31 cellular contexts compared by ENCODE assay signal in the genomic region with DNA sequence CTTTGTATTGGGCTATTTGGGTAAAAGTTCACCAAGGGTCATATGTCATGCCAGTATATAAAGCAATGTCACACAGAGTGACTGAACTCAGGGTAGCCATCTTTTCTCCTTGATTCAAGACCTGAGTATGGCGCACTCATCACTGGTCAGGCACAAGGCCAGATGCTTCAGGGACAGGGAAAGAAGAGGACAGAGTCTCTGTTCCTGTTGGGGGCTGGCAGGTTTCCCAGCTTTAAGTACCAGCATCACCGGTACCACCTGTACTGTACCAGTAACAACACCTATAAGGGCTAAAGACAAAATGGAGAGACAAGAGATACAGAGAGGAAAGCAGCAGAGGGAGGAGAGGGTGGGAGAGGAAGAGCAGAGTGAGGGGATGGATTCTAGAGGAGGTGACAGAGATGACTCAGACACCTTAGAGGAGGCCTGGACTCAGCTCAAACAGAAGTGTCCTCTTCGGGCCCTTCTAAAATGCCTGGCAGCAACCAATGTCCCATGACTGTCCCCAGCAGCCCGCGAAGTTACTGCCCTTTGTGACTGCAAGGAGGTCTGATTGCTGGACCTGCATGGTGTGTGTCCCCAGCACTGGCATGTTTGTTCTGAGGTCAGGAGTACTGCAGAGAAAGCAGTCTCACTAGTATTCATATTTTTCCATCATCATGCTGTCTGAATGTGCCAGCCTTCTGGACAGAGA.
A peak's percentile ranks its signal among the peaks of the same experiment; 100 is the strongest.
DNase-seq lines count a peak whose midpoint lies in the region; TF ChIP-seq lines count a peak whose summit lies in the region.
"Had no signal": no experiment of that assay in that cellular context is flagged by ENCODE, and none has a peak within 500 bp of the region (broad histone marks: within the 10 kb centered on the region; RNA-seq: fewer than 3 reads in every experiment).

No MANE protein-coding gene starts in this region.

- TF ChIP-seq CTCF in HEK293 (tag by site-specific recombination; IDR thresholded peaks at IDR 0.05) = no peak
- no peak for TF ChIP-seq CTCF in chondrocyte (IDR thresholded peaks at IDR 0.05)
- TF ChIP-seq CTCF in progenitor cell of endocrine pancreas (IDR thresholded peaks at IDR 0.05; ENCODE audit: unreplicated experiment) = no peak
- TF ChIP-seq CTCF in dorsolateral prefrontal cortex (IDR thresholded peaks at IDR 0.05 in 54 of 56, conservative IDR thresholded peaks at IDR 0.05 in 2 of 56; ENCODE audit: low read depth in 1 of 56, partially characterized antibody in 56 of 56) = no peak

- CTCF ChIA-PET in HEK293 (lab: Yijun Ruan, JAX) = interaction anchor here (0.6 to 4.4 kb wide), 10 partner anchors 17 to 326 kb away, joined by 3 to 23 read pairs (median 4); no protein-coding TSS in a partner anchor

- H3K27ac ChIP-seq in HEK293 (ENCODE audit: extremely low read depth, low read depth, low read length) = no peak overlapping the region
- H3K27ac ChIP-seq in dorsolateral prefrontal cortex = no peak overlapping the region
- H3K27ac ChIP-seq: BLaER1, colonic mucosa, HL-60, prostate gland, VCaP had no signal

- H3K27me3 ChIP-seq in dorsolateral prefrontal cortex = no peaks in the 10 kb centered on the region
- H3K27me3 ChIP-seq: BLaER1, colonic mucosa had no signal

- DNase-seq in NCI-H2029 (lab: John Stamatoyannopoulos, UW) (peak; percentile 57), chondrocyte (ENCODE audit: low spot score) (no peak), progenitor cell of endocrine pancreas (ENCODE audit: low spot score, unreplicated experiment) (no peak), dorsolateral prefrontal cortex (no peak), NCI-H128 (lab: John Stamatoyannopoulos, UW; ENCODE audit: unreplicated experiment) (no peak)
- DNase-seq in stimulated activated naive CD4-positive, alpha-beta T cell (lab: John Stamatoyannopoulos, UW) = no peak
- DNase-seq: activated CD4-positive, alpha-beta T cell treated with anti-CD3 and anti-CD28 coated beads for 4 hours; amygdala; colonic mucosa; DMS53; effector CD8-positive, alpha-beta T cell; erythroblast; glutamatergic neuron; H7; KG1; midbrain; naive B cell; NCI-H1694 treated with DMSO at 0.1 percent for 48 hours; NCI-H526; SHP77 treated with DMSO at 0.1 percent for 48 hours; stimulated activated CD8-positive, alpha-beta memory T cell treated with anti-CD3 and anti-CD28 coated beads, Interleukin-4, amount 100 ng/mL, for 48 hours; stimulated activated naive CD8-positive, alpha-beta T cell treated with anti-CD3 and anti-CD28 coated beads, Interleukin-15, amount 100 ng/mL, for 72 hours; SW 1271; T-helper 9 cell had no signal

- H3K9me3 Mint-ChIP-seq in chondrocyte (ENCODE audit: low read depth) (no peaks in the 10 kb centered on the region), progenitor cell of endocrine pancreas (ENCODE audit: low read depth) (no peaks in the 10 kb centered on the region)
- H3K9me3 Mint-ChIP-seq: activated naive CD4-positive, alpha-beta T cell treated with anti-CD3 and anti-CD28 coated beads, Interleukin-2, amount 50 U/mL, for 72 hours; activated T-helper 2 cell treated with anti-CD3 and anti-CD28 coated beads, Interferon-gamma antibody, Interleukin-2, Interleukin-4, amounts not matched to agents 10 μg/mL and 5 μg/mL and 100 μg/mL, durations not matched to agents 14 hours and 24 hours and 36 hours; stimulated activated naive CD8-positive, alpha-beta T cell treated with anti-CD3 and anti-CD28 coated beads, Interleukin-15, amount 100 ng/mL, for 72 hours had no signal

- peaks cover 37% of the 10 kb centered on the region for H3K4me1 Mint-ChIP-seq in chondrocyte (ENCODE audit: low read depth)
- H3K4me1 Mint-ChIP-seq in progenitor cell of endocrine pancreas (ENCODE audit: low read depth) = peaks cover 7% of the 10 kb centered on the region
- H3K4me1 Mint-ChIP-seq: naive B cell; stimulated activated naive CD8-positive, alpha-beta T cell treated with anti-CD3 and anti-CD28 coated beads, Interleukin-15, amount 100 ng/mL, for 72 hours had no signal

- H3K4me3 Mint-ChIP-seq in chondrocyte (ENCODE audit: unreplicated experiment) = no peak overlapping the region
- no peak overlapping the region for H3K4me3 Mint-ChIP-seq in progenitor cell of endocrine pancreas (ENCODE audit: low read depth)
- H3K4me3 Mint-ChIP-seq: naive B cell; stimulated activated naive CD8-positive, alpha-beta T cell treated with anti-CD3 and anti-CD28 coated beads, Interleukin-15, amount 100 ng/mL, for 72 hours had no signal

- H3K36me3 Mint-ChIP-seq in chondrocyte (ENCODE audit: low read depth) = no peaks in the 10 kb centered on the region
- H3K36me3 Mint-ChIP-seq in progenitor cell of endocrine pancreas (ENCODE audit: insufficient read depth) = no peaks in the 10 kb centered on the region
- H3K36me3 Mint-ChIP-seq: activated naive CD4-positive, alpha-beta T cell treated with anti-CD3 and anti-CD28 coated beads, Interleukin-2, amount 50 U/mL, for 72 hours; naive B cell had no signal

- POLR2A ChIA-PET in HEK293 (lab: Yijun Ruan, JAX) = no interaction called here

- no peaks in the 10 kb centered on the region for H3K4me1 ChIP-seq in HEK293 (ENCODE audit: control insufficient read depth, insufficient read depth, low read length)
- H3K4me1 ChIP-seq: colonic mucosa, prostate gland had no signal

- peak overlapping the region; percentile 54 for H3K27ac Mint-ChIP-seq in chondrocyte (ENCODE audit: unreplicated experiment)
- peak overlapping the region; percentile 28 for H3K27ac Mint-ChIP-seq in progenitor cell of endocrine pancreas
- H3K27ac Mint-ChIP-seq: activated naive CD4-positive, alpha-beta T cell treated with anti-CD3 and anti-CD28 coated beads, Interleukin-2, amount 50 U/mL, for 72 hours; activated T-helper 2 cell treated with anti-CD3 and anti-CD28 coated beads, Interferon-gamma antibody, Interleukin-2, Interleukin-4, amounts not matched to agents 10 μg/mL and 5 μg/mL and 100 μg/mL, durations not matched to agents 14 hours and 24 hours and 36 hours had no signal

- H3K9me3 ChIP-seq in HEK293 (ENCODE audit: control insufficient read depth, insufficient read depth, low read depth, low read length) = no peaks in the 10 kb centered on the region
- H3K9me3 ChIP-seq: BLaER1, colonic mucosa, prostate gland had no signal

- no peaks in the 10 kb centered on the region for H3K27me3 Mint-ChIP-seq in chondrocyte (ENCODE audit: low read depth)
- H3K27me3 Mint-ChIP-seq in progenitor cell of endocrine pancreas = no peaks in the 10 kb centered on the region
- H3K27me3 Mint-ChIP-seq: stimulated activated naive CD8-positive, alpha-beta T cell treated with anti-CD3 and anti-CD28 coated beads, Interleukin-15, amount 100 ng/mL, for 72 hours had no signal

- intact Hi-C loops in dorsolateral prefrontal cortex (cut with DNase I) = no loop called here

- no peaks in the 10 kb centered on the region for H3K36me3 ChIP-seq in HEK293 (ENCODE audit: control insufficient read depth in 2 of 2, insufficient read depth in 1 of 2, low read length in 2 of 2)
- H3K36me3 ChIP-seq: BLaER1, colonic mucosa, prostate gland had no signal

- H3K4me3 ChIP-seq in HEK293 (ENCODE audit: low read depth, low read length) (no peak overlapping the region), dorsolateral prefrontal cortex (no peak overlapping the region)
- H3K4me3 ChIP-seq: BLaER1, colonic mucosa, prostate gland had no signal

TF ChIP-seq in HEK293, 187 proteins besides CTCF, POLR2A, EP300 and RAD21:
- no peak for TF ChIP-seq KLF8 (tag by site-specific recombination; IDR thresholded peaks at IDR 0.05)
- no peak for TF ChIP-seq ZNF354C (tag by site-specific recombination; IDR thresholded peaks at IDR 0.05; ENCODE audit: borderline replicate concordance, low read depth)
- TF ChIP-seq ZNF341 (tag by site-specific recombination; IDR thresholded peaks at IDR 0.05; ENCODE audit: low read depth) = peak; percentile 55
